ENCODE assay signal across 19 cellular contexts in the genomic region with DNA sequence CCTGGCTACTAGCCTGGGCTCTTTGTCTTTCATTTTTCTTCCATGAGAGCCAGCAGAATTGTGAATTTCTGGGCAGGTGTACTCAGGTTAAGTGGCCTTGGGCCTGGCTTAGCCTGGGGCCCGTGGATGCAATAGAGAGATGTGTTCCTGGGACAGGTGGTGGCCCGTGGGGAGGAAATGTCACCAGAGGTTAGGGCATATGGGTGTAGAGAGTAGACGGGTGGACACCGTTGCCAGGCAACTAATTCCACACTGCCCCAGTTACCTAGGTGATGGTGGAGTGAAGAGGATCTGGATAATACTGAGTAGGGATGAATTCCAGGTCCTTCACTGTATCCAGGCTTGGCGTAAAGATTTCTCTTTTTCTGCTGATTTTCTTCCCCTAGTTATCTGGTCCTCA.
"Had no signal": no experiment of that assay in that cellular context is flagged by ENCODE, and none has a peak within 500 bp of the region (broad histone marks: within the 10 kb centered on the region; RNA-seq: fewer than 3 reads in every experiment).

No MANE protein-coding gene starts in this region.

- DNase-seq: activated CD4-positive, alpha-beta T cell treated with anti-CD3 and anti-CD28 coated beads, Interleukin-2, amount 50 U/mL, for 1 hour; activated effector memory CD4-positive, alpha-beta T cell treated with anti-CD3 and anti-CD28 coated beads, Interleukin-2, amount 50 U/mL, for 16 hours; activated T-cell treated with anti-CD3 and anti-CD28 coated beads, Interleukin-2, amount 50 U/mL, for 24 hours; amygdala; brain microvascular endothelial cell; cerebellar nuclear complex; effector memory CD8-positive, alpha-beta T cell; gastrocnemius medialis; left ventricle myocardium inferior; occipital lobe; psoas muscle; spleen; stimulated activated CD4-positive, alpha-beta T cell treated with anti-CD3 and anti-CD28 coated beads, Interleukin-1b, Interleukin-23, amount 100 ng/mL, for 48 hours had no signal

- FAIRE-seq: keratinocyte, TTC549 had no signal

- H3K27me3 ChIP-seq: brain microvascular endothelial cell, gastrocnemius medialis, spleen, tibial nerve had no signal

- H3K9me3 ChIP-seq: gastrocnemius medialis, left ventricle myocardium inferior, psoas muscle, spleen, tibial nerve had no signal

- H3K36me3 ChIP-seq: brain microvascular endothelial cell, gastrocnemius medialis, left ventricle myocardium inferior, spleen, tibial nerve had no signal

- ATAC-seq: effector memory CD8-positive, alpha-beta T cell; gastrocnemius medialis; psoas muscle; sciatic nerve; stimulated activated memory B cell treated with anti-CD40 and anti-IgM and Interleukin-4, amounts not matched to agents 10 μg/mL and 1 μg/mL and 100 μg/mL, for 72 hours had no signal

- H3K27ac ChIP-seq: brain microvascular endothelial cell, epithelial cell of prostate, gastrocnemius medialis, left ventricle myocardium inferior, psoas muscle, spleen, tibial nerve had no signal

- H3K4me3 ChIP-seq: gastrocnemius medialis, left ventricle myocardium inferior, psoas muscle, spleen, tibial nerve had no signal

- H3K4me1 ChIP-seq: gastrocnemius medialis, psoas muscle, spleen, tibial nerve had no signal
